ENCODE assay signal across 1 cellular context in genomic region chrX:19040373-19040772, GRCh38.
TF ChIP-seq lines count a peak whose summit lies in the region.

No MANE protein-coding gene starts in this region.

TF ChIP-seq in Ishikawa, 13 proteins besides CTCF, POLR2A, EP300 and RAD21 (continued from another document):
- TF ChIP-seq USF1 (IDR thresholded peaks at IDR 0.05): no peak
- no peak for TF ChIP-seq REST (IDR thresholded peaks at IDR 0.05; ENCODE audit: low read depth)
- no peak for TF ChIP-seq NFIC (IDR thresholded peaks at IDR 0.05)
- no peak for TF ChIP-seq CEBPB (IDR thresholded peaks at IDR 0.05)
- TF ChIP-seq TCF12 (IDR thresholded peaks at IDR 0.05; ENCODE audit: low read depth): no peak
- TF ChIP-seq TEAD4 (IDR thresholded peaks at IDR 0.05): no peak
- TF ChIP-seq FOXM1 (IDR thresholded peaks at IDR 0.05; ENCODE audit: borderline replicate concordance, low read depth): no peak
- no peak for TF ChIP-seq EGR1 (IDR thresholded peaks at IDR 0.05)
- TF ChIP-seq YY1 (IDR thresholded peaks at IDR 0.05; ENCODE audit: low read depth): no peak
- no peak for TF ChIP-seq CREB1 (IDR thresholded peaks at IDR 0.05; ENCODE audit: low read depth)
